8 cellular contexts compared by ENCODE assay signal in the genomic region with DNA sequence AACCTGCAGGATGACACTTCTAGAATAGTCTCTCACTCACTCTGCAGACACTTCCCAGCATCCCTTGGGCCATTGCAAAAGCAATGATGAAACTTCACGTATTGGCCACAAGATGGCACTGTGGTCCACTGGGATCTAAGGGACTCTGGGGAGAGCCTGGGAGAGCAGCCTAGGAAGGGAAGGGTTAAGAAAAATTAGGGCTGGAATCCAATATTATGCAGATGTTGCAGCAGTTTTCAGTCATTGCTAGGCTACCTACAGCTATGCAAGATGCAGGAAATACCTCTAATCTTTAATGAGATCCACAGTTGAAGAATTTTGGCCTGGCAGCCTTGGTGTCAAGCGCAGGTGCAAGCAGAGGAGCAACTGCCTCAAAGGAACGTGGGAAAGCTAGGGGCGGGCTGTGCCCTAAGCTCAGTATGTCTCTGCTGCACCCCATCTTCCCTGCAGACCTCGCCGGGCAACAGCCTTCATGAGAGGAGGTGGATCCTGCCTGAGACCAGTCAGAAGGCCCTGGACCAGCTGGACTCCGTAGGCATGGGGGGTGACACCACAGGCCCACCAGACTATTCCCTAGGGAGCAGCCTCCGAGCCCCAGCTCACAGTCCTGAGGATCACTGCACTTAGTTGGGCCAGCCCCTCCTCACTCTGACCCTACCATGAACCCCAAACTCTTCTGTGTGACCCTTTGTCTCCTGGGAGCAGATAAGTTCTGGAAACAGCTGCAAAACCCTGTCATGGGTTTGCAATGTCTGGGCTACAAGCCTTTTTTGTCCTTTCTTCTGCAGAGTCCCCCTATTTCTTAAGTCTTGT.
A peak's percentile ranks its signal among the peaks of the same experiment; 100 is the strongest.
DNase-seq lines count a peak whose midpoint lies in the region; ATAC-seq and TF ChIP-seq lines count a peak whose summit lies in the region.

No MANE protein-coding gene starts in this region.

- no peaks in the 10 kb centered on the region for H3K27me3 ChIP-seq in prostate gland (replicated peaks; ENCODE audit: insufficient read depth)

- H3K4me1 Mint-ChIP-seq in CD14-positive monocyte, result peaks cover 22% of the 10 kb centered on the region

- intact Hi-C loops in CD14-positive monocyte (cut with micrococcal nuclease) (no loop called here), prostate gland (cut with DNase I) (no loop called here)

- peak; percentile 73 for DNase-seq in CD14-positive monocyte (ENCODE audit: low spot score)
- peak; percentile 31 for DNase-seq in NCI-H526 treated with DMSO at 0.1 percent for 48 hours (lab: John Stamatoyannopoulos, UW)
- peak; percentile 43 to 45 for DNase-seq in activated T-cell treated with anti-CD3 and anti-CD28 coated beads, Interleukin-2, amount 50 U/mL, for 48 hours
- DNase-seq in foreskin melanocyte, result peak; percentile 22
- DNase-seq in prostate gland (ENCODE audit: low spot score), result no peak
- no peak for DNase-seq in NCI-H2029 (lab: John Stamatoyannopoulos, UW)

- no peaks in the 10 kb centered on the region for H3K36me3 Mint-ChIP-seq in CD14-positive monocyte

- H3K4me3 ChIP-seq in prostate gland, result no peak overlapping the region

- no peaks in the 10 kb centered on the region for H3K4me1 ChIP-seq in prostate gland (replicated peaks)

- no peaks in the 10 kb centered on the region for H3K9me3 ChIP-seq in prostate gland

- H3K4me3 Mint-ChIP-seq in CD14-positive monocyte, result peak overlapping the region in 1 of 2 donors; percentile 87

- H3K9me3 Mint-ChIP-seq in CD14-positive monocyte, result no peaks in the 10 kb centered on the region

- peak overlapping the region; percentile 35 to 97 (median 93) for H3K27ac Mint-ChIP-seq in CD14-positive monocyte

- H3K36me3 ChIP-seq in prostate gland, result no peaks in the 10 kb centered on the region

- TF ChIP-seq CTCF in CD14-positive monocyte (IDR thresholded peaks at IDR 0.05), result peak; percentile 90
- TF ChIP-seq CTCF in prostate gland (IDR thresholded peaks at IDR 0.05), result peak; percentile 16 to 32 (median 27)

- TF ChIP-seq POLR2A in prostate gland (IDR thresholded peaks at IDR 0.05), result no peak

- ATAC-seq in GM18867 (IDR thresholded peaks at IDR 0.05; ENCODE audit: unreplicated experiment) (peak; percentile 87), HG03095 (IDR thresholded peaks at IDR 0.05; ENCODE audit: unreplicated experiment) (peak; percentile 84)

- WGBS in prostate gland, result 58% methylated on average over 8 of the region's 8 CpGs

- H3K27ac ChIP-seq in prostate gland, result no peak overlapping the region

- peaks cover 0 to 2% (median 0%) of the 10 kb centered on the region in 3 donors for H3K27me3 Mint-ChIP-seq in CD14-positive monocyte (ENCODE audit: low read depth in 3 of 3)

Comparison
In these comparisons a context has a peak if more than half of its experiments do, and no peak if none do; other contexts are left out.
1. DNase-seq: peak in CD14-positive monocyte (single experiment), NCI-H526 treated with DMSO at 0.1 percent for 48 hours (single experiment), activated T-cell treated with anti-CD3 and anti-CD28 coated beads, Interleukin-2, amount 50 U/mL, for 48 hours (2 of 2) and foreskin melanocyte (single experiment); none in prostate gland (single experiment) and NCI-H2029 (single experiment).